ENCODE assay signal across 24 cellular contexts in the genomic region with DNA sequence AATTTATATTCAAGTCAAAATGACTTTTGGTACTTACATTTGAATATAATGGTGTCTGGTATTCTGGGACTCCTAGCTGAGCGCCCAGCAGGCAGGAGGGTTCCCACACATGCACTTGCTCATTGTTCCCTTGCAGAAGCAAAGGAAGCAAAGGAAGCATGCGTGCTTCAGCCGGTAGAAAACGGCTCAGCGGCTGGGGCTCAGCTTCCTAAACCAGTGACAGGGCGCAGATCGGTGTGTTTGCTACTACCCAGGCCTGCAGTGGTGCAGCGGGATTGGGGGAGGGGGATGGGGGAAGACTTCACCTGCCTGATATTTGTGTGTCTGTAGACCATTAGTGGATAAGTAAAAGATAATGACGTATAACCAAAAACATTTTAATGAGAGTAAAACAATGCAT.
DNase-seq lines count a peak whose midpoint lies in the region; ATAC-seq and TF ChIP-seq lines count a peak whose summit lies in the region.
"Had no signal": no experiment of that assay in that cellular context is flagged by ENCODE, and none has a peak within 500 bp of the region (broad histone marks: within the 10 kb centered on the region; RNA-seq: fewer than 3 reads in every experiment).

No MANE protein-coding gene starts in this region.

- ATAC-seq in GM21528 (IDR thresholded peaks at IDR 0.05; ENCODE audit: low FRiP score, unreplicated experiment): no peak
- ATAC-seq: activated T-cell treated with anti-CD3 and anti-CD28 coated beads, Interleukin-2, amount 50 U/mL, for 72 hours; left colon had no signal

- intact Hi-C loops in PC-9 (cut with micrococcal nuclease; ENCODE audit: unreplicated experiment): no loop called here

- H3K36me3 ChIP-seq in PC-9 (ENCODE audit: low read depth): no peaks in the 10 kb centered on the region
- H3K36me3 ChIP-seq: colonic mucosa, esophagus squamous epithelium, MG63, upper lobe of left lung had no signal

- CTCF ChIA-PET in PC-9 (lab: Charles Lee): no interaction called here

- H3K9me2 ChIP-seq in PC-9 (ENCODE audit: insufficient read depth): no peaks in the 10 kb centered on the region

- no peaks in the 10 kb centered on the region for H3F3A ChIP-seq in PC-9 (ENCODE audit: insufficient read depth, low read depth)

- no peak overlapping the region for H3K4me3 ChIP-seq in PC-9
- H3K4me3 ChIP-seq: colonic mucosa, esophagus squamous epithelium, MG63, upper lobe of left lung had no signal

- H3K9me3 ChIP-seq in PC-9 (ENCODE audit: insufficient read depth, low read depth): no peaks in the 10 kb centered on the region
- H3K9me3 ChIP-seq: colonic mucosa, esophagus squamous epithelium, MG63, upper lobe of left lung had no signal

- no peak for TF ChIP-seq CTCF in PC-9 (conservative IDR thresholded peaks at IDR 0.05)

- DNase-seq in ELF-1 (ENCODE audit: low read depth, low spot score) (peak; percentile 19), NCI-H146 treated with DMSO at 0.1 percent for 48 hours (lab: John Stamatoyannopoulos, UW; ENCODE audit: unreplicated experiment) (peak; percentile 81), SK-N-DZ (ENCODE audit: low spot score) (peak; percentile 20), iPS-NIHi7 (ENCODE audit: extremely low spot score) (peak; percentile 34), PC-9 (no peak), NCI-H524 treated with DMSO at 0.1 percent for 48 hours (lab: John Stamatoyannopoulos, UW) (no peak), SIG-M5 (lab: John Stamatoyannopoulos, UW) (no peak)
- DNase-seq: activated CD4-positive, alpha-beta T cell treated with anti-CD3 and anti-CD28 coated beads, Interleukin-2, amount 10 ng/mL, durations not matched to agents 7 days and 5 days; activated naive CD4-positive, alpha-beta T cell treated with anti-CD3 and anti-CD28 coated beads, Interleukin-2, amount 10 ng/mL, durations not matched to agents 7 days and 5 days; activated T-cell treated with anti-CD3 and anti-CD28 coated beads, Interleukin-2, amount 50 U/mL, for 72 hours; amygdala; CD4-positive, alpha-beta T cell; colonic mucosa; esophagus squamous epithelium; HFFc6; left colon; MG63; NCI-H526; occipital lobe; small intestine; stimulated activated CD4-positive, alpha-beta T cell treated with anti-CD3 and anti-CD28 coated beads, Interleukin-1b, Interleukin-23, amount 100 ng/mL, for 48 hours; upper lobe of left lung had no signal

- no peak overlapping the region for H3K27ac ChIP-seq in PC-9
- H3K27ac ChIP-seq: colonic mucosa, esophagus squamous epithelium, upper lobe of left lung, VCaP had no signal

- no peaks in the 10 kb centered on the region for H3K4me1 ChIP-seq in PC-9 (replicated peaks; ENCODE audit: insufficient read depth)
- H3K4me1 ChIP-seq: colonic mucosa, esophagus squamous epithelium, upper lobe of left lung had no signal

- POLR2A ChIA-PET in PC-9 (lab: Charles Lee; ENCODE audit: unreplicated experiment): no interaction called here

- no peak overlapping the region for H3K4me2 ChIP-seq in PC-9

- no TSS peak for BruUV-seq in PC-9 (replicated peaks; lab: Mats Ljungman, UMichigan)

- no peaks in the 10 kb centered on the region for H3K79me2 ChIP-seq in PC-9 (ENCODE audit: low read depth)

- no peaks in the 10 kb centered on the region for H3K27me3 ChIP-seq in PC-9 (ENCODE audit: insufficient read depth, low read depth)
- H3K27me3 ChIP-seq: colonic mucosa, esophagus squamous epithelium, MG63, upper lobe of left lung had no signal

- H2AFZ ChIP-seq in PC-9: no peak overlapping the region

- H4K20me1 ChIP-seq in PC-9 (ENCODE audit: insufficient read depth): no peaks in the 10 kb centered on the region

Comparison
In these comparisons a context has a peak if more than half of its experiments do, and no peak if none do; other contexts are left out.
1. DNase-seq: peak in ELF-1 (single experiment), NCI-H146 treated with DMSO at 0.1 percent for 48 hours (single experiment), SK-N-DZ (single experiment) and iPS-NIHi7 (single experiment); none in PC-9 (0 of 2), NCI-H524 treated with DMSO at 0.1 percent for 48 hours (single experiment) and SIG-M5 (single experiment).